8 cellular contexts compared by ENCODE assay signal in the genomic region with DNA sequence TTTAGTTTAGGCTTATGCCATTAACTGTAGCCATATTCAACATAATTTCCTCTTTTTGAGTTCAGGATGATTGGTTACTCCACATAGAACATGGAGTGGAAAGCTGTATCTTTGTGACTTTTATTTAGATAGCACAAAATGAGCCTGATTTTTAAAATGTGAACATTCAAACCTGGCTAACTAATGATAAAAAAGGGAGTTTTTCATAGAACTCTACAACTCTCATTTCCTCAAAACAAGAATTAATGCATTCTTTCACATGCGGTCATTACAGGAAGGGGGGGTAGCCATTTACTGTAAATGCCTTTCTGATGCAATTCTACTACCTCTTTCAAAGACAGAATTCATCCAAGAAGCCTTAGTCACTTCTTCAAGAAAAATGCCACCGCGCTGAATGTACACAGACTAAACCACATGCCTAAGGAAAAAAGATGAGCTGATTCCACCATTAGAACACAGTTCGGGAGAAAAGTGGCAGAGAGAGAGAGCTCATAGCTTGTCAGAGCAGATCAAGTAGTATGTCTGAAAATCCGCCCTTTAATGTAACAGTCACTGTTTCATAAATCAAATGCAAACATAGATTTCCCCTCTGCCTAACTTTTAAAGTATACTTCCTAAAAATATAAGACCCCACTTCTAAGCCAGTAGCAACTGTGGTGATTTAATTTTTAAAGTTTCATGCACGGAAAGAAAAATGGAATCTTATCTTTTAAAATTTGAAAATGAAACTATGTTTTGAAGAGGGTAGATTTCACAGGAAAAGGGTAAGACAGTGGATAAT.
A peak's percentile ranks its signal among the peaks of the same experiment; 100 is the strongest.
DNase-seq lines count a peak whose midpoint lies in the region; TF ChIP-seq lines count a peak whose summit lies in the region.

No MANE protein-coding gene starts in this region.

- TF ChIP-seq EP300 in stomach (IDR thresholded peaks at IDR 0.05): no peak

- peaks cover 2% of the 10 kb centered on the region for H3K36me3 Mint-ChIP-seq in IgD-negative memory B cell

- peak; percentile 35 for DNase-seq in activated gamma-delta T cell treated with anti-CD3 and anti-CD28 coated beads, Interleukin-2, amount 50 U/mL, for 16 hours (ENCODE audit: low read depth)
- no peak for DNase-seq in activated gamma-delta T cell treated with Interleukin-2 at 50 U/mL for 16 hours
- peak; percentile 50 to 57 for DNase-seq in activated CD4-positive, alpha-beta T cell treated with anti-CD3 and anti-CD28 coated beads, Interleukin-2, amount 50 U/mL, for 4 hours
- peak; percentile 75 for DNase-seq in glomerular endothelial cell (ENCODE audit: extremely low read depth, low read depth, low spot score)
- DNase-seq in stomach: no peak
- DNase-seq in WERI-Rb-1: no peak
- DNase-seq in prostate gland (ENCODE audit: low spot score): no peak

- no peaks in the 10 kb centered on the region for H3K27me3 ChIP-seq in stomach
- no peaks in the 10 kb centered on the region for H3K27me3 ChIP-seq in WERI-Rb-1 (ENCODE audit: insufficient read depth, low read depth, severe bottlenecking)
- H3K27me3 ChIP-seq in prostate gland (replicated peaks; ENCODE audit: insufficient read depth): no peaks in the 10 kb centered on the region

- H3K27ac Mint-ChIP-seq in IgD-negative memory B cell: peak overlapping the region; percentile 85 to 98 (median 97)

- H3K9me3 Mint-ChIP-seq in IgD-negative memory B cell: no peaks in the 10 kb centered on the region

- H3K9me3 ChIP-seq in stomach (no peaks in the 10 kb centered on the region), WERI-Rb-1 (ENCODE audit: severe bottlenecking) (no peaks in the 10 kb centered on the region), prostate gland (no peaks in the 10 kb centered on the region)

- H3K36me3 ChIP-seq in stomach: peaks cover 9 to 47% (median 34%) of the 10 kb centered on the region in 4 donors
- H3K36me3 ChIP-seq in WERI-Rb-1: no peaks in the 10 kb centered on the region
- peaks cover 0 to 2% of the 10 kb centered on the region in 2 donors for H3K36me3 ChIP-seq in prostate gland

- TF ChIP-seq POLR2A in stomach (IDR thresholded peaks at IDR 0.05) (no peak), prostate gland (IDR thresholded peaks at IDR 0.05) (no peak)

- TF ChIP-seq CTCF in stomach (IDR thresholded peaks at IDR 0.05) (no peak), WERI-Rb-1 (IDR thresholded peaks at IDR 0.05; ENCODE audit: low read depth, low read length) (no peak), prostate gland (IDR thresholded peaks at IDR 0.05) (no peak)

- H3K4me3 Mint-ChIP-seq in IgD-negative memory B cell: peak overlapping the region; percentile 72 to 93 (median 84)

- H3K4me1 Mint-ChIP-seq in IgD-negative memory B cell: peaks cover 58 to 62% (median 59%) of the 10 kb centered on the region in 3 donors

- H3K4me1 ChIP-seq in stomach (peaks cover 8 to 92% (median 37%) of the 10 kb centered on the region in 4 donors), prostate gland (replicated peaks) (no peaks in the 10 kb centered on the region)

- H3K4me3 ChIP-seq in stomach (peak overlapping the region in 1 of 4 donors; percentile 17), WERI-Rb-1 (ENCODE audit: low read depth, low read length) (no peak overlapping the region), prostate gland (no peak overlapping the region)

- 62 to 77% (median 65%) methylated on average over 6 of the region's 6 CpGs for WGBS in stomach, 5 donors
- WGBS in prostate gland: 84% methylated on average over 6 of the region's 6 CpGs

- no peaks in the 10 kb centered on the region for H3K27me3 Mint-ChIP-seq in IgD-negative memory B cell

- H3K27ac ChIP-seq in stomach (peak overlapping the region in 4 of 5 donors; percentile 31 to 82 (median 62)), WERI-Rb-1 (no peak overlapping the region), prostate gland (no peak overlapping the region)

- intact Hi-C loops in stomach (cut with DNase I; ENCODE audit: low total_unique reads) (no loop called here), prostate gland (cut with DNase I) (no loop called here)

Comparison
In these comparisons a context has a peak if more than half of its experiments do, and no peak if none do; other contexts are left out.
1. DNase-seq: peak in activated gamma-delta T cell treated with anti-CD3 and anti-CD28 coated beads, Interleukin-2, amount 50 U/mL, for 16 hours (single experiment), activated CD4-positive, alpha-beta T cell treated with anti-CD3 and anti-CD28 coated beads, Interleukin-2, amount 50 U/mL, for 4 hours (2 of 2) and glomerular endothelial cell (single experiment); none in activated gamma-delta T cell treated with Interleukin-2 at 50 U/mL for 16 hours (single experiment), stomach (single experiment), WERI-Rb-1 (single experiment) and prostate gland (single experiment).
2. H3K27ac ChIP-seq: peak in stomach (4 of 5); none in WERI-Rb-1 (single experiment) and prostate gland (0 of 2).